ENCODE assay signal across 20 cellular contexts in the genomic region with DNA sequence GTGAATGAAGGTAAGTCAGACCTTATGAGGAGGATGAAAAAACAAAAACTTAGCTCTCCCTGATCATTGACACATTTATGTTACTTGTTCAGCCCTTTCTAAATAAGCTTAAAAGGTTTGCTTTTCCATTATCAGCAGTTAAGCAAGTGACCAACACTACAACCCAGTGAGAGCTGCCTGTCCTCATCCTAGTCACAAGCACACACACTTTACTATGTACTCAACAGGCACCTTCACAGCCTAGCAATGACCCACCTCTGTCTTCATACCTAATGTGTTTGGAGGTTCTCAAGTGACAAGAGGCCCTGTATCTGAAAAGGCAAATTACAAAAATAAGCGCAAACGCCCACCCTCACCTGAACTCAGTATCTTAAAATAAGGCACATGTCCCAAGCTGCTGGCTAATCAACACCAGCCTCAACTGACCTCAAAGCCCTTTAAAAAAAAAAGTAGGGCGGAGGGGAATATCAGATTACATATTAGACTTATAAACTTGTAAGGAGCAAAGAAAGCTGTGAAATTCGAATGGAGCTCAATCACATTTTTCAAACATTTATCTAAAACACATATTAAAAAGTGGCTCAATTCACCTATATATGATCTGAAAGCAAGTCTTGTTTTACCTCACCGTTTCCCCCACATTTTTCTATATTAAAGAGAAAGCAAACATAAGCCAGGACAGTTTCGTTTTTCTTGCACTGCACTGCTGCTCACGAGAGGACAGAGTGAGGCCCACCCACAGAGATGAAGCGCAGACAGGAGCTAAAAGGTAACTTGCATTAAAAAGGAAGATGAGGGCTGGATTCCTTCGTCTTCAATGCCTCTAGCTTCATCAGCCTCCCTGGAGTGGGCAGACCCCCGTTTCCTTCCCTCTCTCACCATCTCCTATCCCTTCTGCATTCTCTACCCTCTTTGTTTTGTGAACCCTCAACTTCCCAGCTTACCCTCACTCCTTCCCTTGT.
"Had no signal": no experiment of that assay in that cellular context is flagged by ENCODE, and none has a peak within 500 bp of the region (broad histone marks: within the 10 kb centered on the region; RNA-seq: fewer than 3 reads in every experiment).

No MANE protein-coding gene starts in this region.

- H3K27me3 ChIP-seq: adrenal gland, breast epithelium, sigmoid colon, thyroid gland, uterus had no signal

- H3K36me3 ChIP-seq: breast epithelium, uterus, WERI-Rb-1 had no signal

- H3K27ac Mint-ChIP-seq: activated CD4-positive, alpha-beta memory T cell treated with anti-CD3 and anti-CD28 coated beads for 36 hours; activated naive CD4-positive, alpha-beta T cell treated with anti-CD3 and anti-CD28 coated beads, Interleukin-2, amount 50 U/mL, for 24 hours; natural killer cell; stimulated activated memory B cell treated with anti-CD40 and anti-IgM and Interleukin-4, amounts not matched to agents 10 μg/mL and 1 μg/mL and 100 μg/mL, for 72 hours had no signal

- H3K27me3 Mint-ChIP-seq: activated CD4-positive, alpha-beta memory T cell treated with anti-CD3 and anti-CD28 coated beads for 36 hours; activated naive CD4-positive, alpha-beta T cell treated with anti-CD3 and anti-CD28 coated beads, Interleukin-2, amount 50 U/mL, for 24 hours; stimulated activated memory B cell treated with anti-CD40 and anti-IgM and Interleukin-4, amounts not matched to agents 10 μg/mL and 1 μg/mL and 100 μg/mL, for 72 hours had no signal

- H3K9me3 ChIP-seq: adrenal gland, breast epithelium, sigmoid colon, thyroid gland, uterus had no signal

- H3K4me3 ChIP-seq: adrenal gland, breast epithelium, sigmoid colon, thyroid gland, uterus had no signal

- H3K9me3 Mint-ChIP-seq: activated CD4-positive, alpha-beta memory T cell treated with anti-CD3 and anti-CD28 coated beads for 36 hours; activated naive CD4-positive, alpha-beta T cell treated with anti-CD3 and anti-CD28 coated beads, Interleukin-2, amount 50 U/mL, for 24 hours; natural killer cell; stimulated activated memory B cell treated with anti-CD40 and anti-IgM and Interleukin-4, amounts not matched to agents 10 μg/mL and 1 μg/mL and 100 μg/mL, for 72 hours had no signal

- DNase-seq: activated CD4-positive, alpha-beta memory T cell treated with anti-CD3 and anti-CD28 coated beads for 36 hours; activated effector memory CD4-positive, alpha-beta T cell treated with Interleukin-2 at 50 U/mL for 16 hours; activated T-cell treated with anti-CD3 and anti-CD28 coated beads, Interleukin-2, amount 50 U/mL, for 48 hours; adrenal gland; cerebellar nuclear complex; cortex of kidney; foreskin melanocyte; glutamatergic neuron; hypothalamus; natural killer cell; nucleus accumbens; sigmoid colon; stimulated activated CD4-positive, alpha-beta T cell treated with anti-CD3 and anti-CD28 coated beads, Interleukin-4, amount 100 ng/mL, for 24 hours; SW 1271; thyroid gland; uterus; WERI-Rb-1 had no signal

- ATAC-seq: natural killer cell; stimulated activated memory B cell treated with anti-CD40 and anti-IgM and Interleukin-4, amounts not matched to agents 10 μg/mL and 1 μg/mL and 100 μg/mL, for 72 hours had no signal

- H3K4me1 ChIP-seq: adrenal gland, breast epithelium, sigmoid colon, thyroid gland, uterus had no signal

- H3K4me3 Mint-ChIP-seq: activated CD4-positive, alpha-beta memory T cell treated with anti-CD3 and anti-CD28 coated beads for 36 hours; activated naive CD4-positive, alpha-beta T cell treated with anti-CD3 and anti-CD28 coated beads, Interleukin-2, amount 50 U/mL, for 24 hours; natural killer cell; stimulated activated memory B cell treated with anti-CD40 and anti-IgM and Interleukin-4, amounts not matched to agents 10 μg/mL and 1 μg/mL and 100 μg/mL, for 72 hours had no signal

- H3K4me1 Mint-ChIP-seq: natural killer cell; stimulated activated memory B cell treated with anti-CD40 and anti-IgM and Interleukin-4, amounts not matched to agents 10 μg/mL and 1 μg/mL and 100 μg/mL, for 72 hours had no signal

- H3K27ac ChIP-seq: adrenal gland, breast epithelium, sigmoid colon, thyroid gland, uterus, WERI-Rb-1 had no signal
